ENCODE assay signal across 9 cellular contexts in genomic region chr1:32997381-32997891, GRCh38. TPM values are rescaled to one million over a fixed set of nuclear protein-coding genes. Genes with fewer than 3 reads are reported as not detected.
A peak's percentile ranks its signal among the peaks of the same experiment; 100 is the strongest.
DNase-seq lines count a peak whose midpoint lies in the region; ATAC-seq and TF ChIP-seq lines count a peak whose summit lies in the region.
"Had no signal": no experiment of that assay in that cellular context is flagged by ENCODE, and none has a peak within 500 bp of the region (broad histone marks: within the 10 kb centered on the region; RNA-seq: fewer than 3 reads in every experiment).

No MANE protein-coding gene starts in this region.

- no peaks in the 10 kb centered on the region for H3K9me3 Mint-ChIP-seq in mesothelial cell of epicardium

- no peaks in the 10 kb centered on the region for H4K20me1 ChIP-seq in mammary epithelial cell (ENCODE audit: insufficient read depth, low read length)

- H3K27me3 ChIP-seq in HL-60 (ENCODE audit: insufficient read depth, poor library complexity, severe bottlenecking) (no peaks in the 10 kb centered on the region), mammary epithelial cell (ENCODE audit: insufficient read depth, low read length) (no peaks in the 10 kb centered on the region), H7 (ENCODE audit: control insufficient read depth, insufficient read depth, low read length) (no peaks in the 10 kb centered on the region)

- ATAC-seq in GM18909 (IDR thresholded peaks at IDR 0.05; ENCODE audit: poor library complexity, unreplicated experiment) (no peak), GM18868 (IDR thresholded peaks at IDR 0.05; ENCODE audit: unreplicated experiment) (no peak)

- H3K36me3 ChIP-seq in mammary epithelial cell (ENCODE audit: insufficient read depth, low read length), result peaks cover 5% of the 10 kb centered on the region
- no peaks in the 10 kb centered on the region for H3K36me3 ChIP-seq in H7 (replicated peaks; ENCODE audit: control insufficient read depth, insufficient read depth, low read length)

- dilution Hi-C loops in mammary epithelial cell (cut with HindIII; ENCODE audit: low sequenced_read_pairs), result no loop called here

- no peak overlapping the region for H3K9ac ChIP-seq in mammary epithelial cell (ENCODE audit: insufficient read depth, low read length)

- H3K9me3 ChIP-seq in mammary epithelial cell (replicated peaks; ENCODE audit: insufficient read depth, low read length), result no peaks in the 10 kb centered on the region

- H3K27ac ChIP-seq in HL-60 (replicated peaks) (peak overlapping the region; percentile 58), mammary epithelial cell (ENCODE audit: insufficient read depth, low read depth, low read length) (peak overlapping the region; percentile 4)

- H3K27ac Mint-ChIP-seq in mesothelial cell of epicardium, result peak overlapping the region; percentile 81

- H3K4me1 Mint-ChIP-seq in mesothelial cell of epicardium, result peaks cover 25% of the 10 kb centered on the region

- no TSS peak for BruUV-seq in mammary epithelial cell (replicated peaks; lab: Mats Ljungman, UMichigan)

- no peak overlapping the region for H2AFZ ChIP-seq in mammary epithelial cell (ENCODE audit: low read depth, low read length)

- no peak overlapping the region for H3K4me3 ChIP-seq in HL-60 (replicated peaks; ENCODE audit: insufficient read depth, low read length)
- H3K4me3 ChIP-seq in mammary epithelial cell (replicated peaks in 1 of 3; ENCODE audit: insufficient read depth in 1 of 3, low read depth in 2 of 3, low read length in 3 of 3), result no peak overlapping the region
- no peak overlapping the region for H3K4me3 ChIP-seq in H7 (ENCODE audit: insufficient read depth, low read depth, low read length)

- H3K79me2 ChIP-seq in mammary epithelial cell (ENCODE audit: insufficient read depth, low read length), result peaks cover 8% of the 10 kb centered on the region

- no peak overlapping the region for H3K4me3 Mint-ChIP-seq in mesothelial cell of epicardium

- DNase-seq in AG08395 (ENCODE audit: low spot score) (peak; percentile 64), HL-60 (ENCODE audit: low read depth in 1 of 2, low spot score in 1 of 2) (no peak), mammary epithelial cell (peak; percentile 63), mesothelial cell of epicardium (ENCODE audit: low spot score in 2 of 2, unreplicated experiment in 2 of 2) (no peak), H7 (no peak), NCI-H2107 treated with DMSO at 0.1 percent for 48 hours (lab: John Stamatoyannopoulos, UW; ENCODE audit: unreplicated experiment) (no peak)
- DNase-seq: DND-41 had no signal

- TF ChIP-seq CTCF in HL-60 (IDR thresholded peaks at IDR 0.05; ENCODE audit: insufficient read depth, low read length) (no peak), mammary epithelial cell (conservative IDR thresholded peaks at IDR 0.05 in 1 of 2, IDR thresholded peaks at IDR 0.05 in 1 of 2; ENCODE audit: extremely low read depth in 1 of 2, insufficient read depth in 1 of 2, low read depth in 1 of 2, low read length in 2 of 2) (no peak), mesothelial cell of epicardium (IDR thresholded peaks at IDR 0.05; ENCODE audit: unreplicated experiment) (no peak)

- intact Hi-C loops in mammary epithelial cell (cut with micrococcal nuclease), result no loop called here

- H3K4me1 ChIP-seq in mammary epithelial cell (ENCODE audit: insufficient read depth, low read length), result peaks cover 29% of the 10 kb centered on the region

- H3K27me3 Mint-ChIP-seq in mesothelial cell of epicardium (ENCODE audit: low read depth), result no peaks in the 10 kb centered on the region

- H3K4me2 ChIP-seq in mammary epithelial cell (ENCODE audit: insufficient read depth, low read depth, low read length), result no peak overlapping the region

- in situ Hi-C loops in mammary epithelial cell (cut with MboI; ENCODE audit: low sequenced_read_pairs in 2 of 2), result no loop called here

- H3K36me3 Mint-ChIP-seq in mesothelial cell of epicardium, result no peaks in the 10 kb centered on the region

- CTCF ChIA-PET in mammary epithelial cell (lab: Charles Lee; ENCODE audit: low non-redundant PET), result no interaction called here

- 48% methylated on average over 2 of the region's 2 CpGs for WGBS in mammary epithelial cell (ENCODE audit: low coverage, missing lambda C conversion rate)

RNA-seq across cellular contexts. Expression of gene RNF19B, which starts 32.8 kb away (rescaled TPM):
- total RNA-seq in mammary epithelial cell (10 to 100 TPM; 30.5 to 62.4 TPM), mesothelial cell of epicardium (14.3 to 15.5 TPM (median 14.6 TPM) in 3 replicates)
- polyA plus RNA-seq in mammary epithelial cell, result 32.3 TPM
- polyA minus RNA-seq in mammary epithelial cell, result 38.2 TPM
- 24.9 and 26.7 TPM in 2 replicates for total RNA-seq in H7 (2014; rRNA removed; shearing (Covaris generic))

RNA-seq across cellular contexts. Expression of gene AK2, which starts 39.2 kb away (rescaled TPM):
- total RNA-seq in mammary epithelial cell (100 to 1,000 TPM; 157 to 217 TPM), mesothelial cell of epicardium (136 to 142 TPM (median 139 TPM) in 3 replicates)
- polyA plus RNA-seq in mammary epithelial cell, result 221 TPM
- 146 TPM for polyA minus RNA-seq in mammary epithelial cell
- 151 and 168 TPM in 2 replicates for total RNA-seq in H7 (2014; rRNA removed; shearing (Covaris generic))

Comparison
In these comparisons a context has a peak if more than half of its experiments do, and no peak if none do; other contexts are left out.
1. DNase-seq: peak in AG08395 (single experiment) and mammary epithelial cell (single experiment); none in HL-60 (0 of 2), mesothelial cell of epicardium (0 of 2), H7 (single experiment) and NCI-H2107 treated with DMSO at 0.1 percent for 48 hours (single experiment).